In genomic region chr1:151563376-151563775, GRCh38 we compare ENCODE assay signal across 1 cellular context.
TF ChIP-seq lines count a peak whose summit lies in the region.

No MANE protein-coding gene starts in this region.

TF ChIP-seq in HepG2, 621 proteins besides CTCF, POLR2A, EP300 and RAD21:
- TF ChIP-seq ARNT (IDR thresholded peaks at IDR 0.05) (no peak), ZNF224 (CRISPR knock-in tag; IDR thresholded peaks at IDR 0.05) (no peak), E2F1 (CRISPR knock-in tag; IDR thresholded peaks at IDR 0.05) (no peak), CERS6 (CRISPR knock-in tag; IDR thresholded peaks at IDR 0.05) (no peak), ZNF816 (CRISPR knock-in tag; IDR thresholded peaks at IDR 0.05; ENCODE audit: borderline replicate concordance) (no peak), ZNF180 (CRISPR knock-in tag; IDR thresholded peaks at IDR 0.05; ENCODE audit: borderline replicate concordance, low read depth) (no peak), ZMYM2 (CRISPR knock-in tag; IDR thresholded peaks at IDR 0.05) (no peak), ZNF883 (CRISPR knock-in tag; IDR thresholded peaks at IDR 0.05; ENCODE audit: not compliant biosample characterization) (no peak), ZNF383 (CRISPR knock-in tag; IDR thresholded peaks at IDR 0.05; ENCODE audit: borderline replicate concordance) (no peak)
- TF ChIP-seq, protein P1, sequence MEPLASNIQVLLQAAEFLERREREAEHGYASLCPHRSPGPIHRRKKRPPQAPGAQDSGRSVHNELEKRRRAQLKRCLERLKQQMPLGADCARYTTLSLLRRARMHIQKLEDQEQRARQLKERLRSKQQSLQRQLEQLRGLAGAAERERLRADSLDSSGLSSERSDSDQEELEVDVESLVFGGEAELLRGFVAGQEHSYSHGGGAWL (CRISPR knock-in tag; IDR thresholded peaks at IDR 0.05): no peak
- TF ChIP-seq, protein P2, sequence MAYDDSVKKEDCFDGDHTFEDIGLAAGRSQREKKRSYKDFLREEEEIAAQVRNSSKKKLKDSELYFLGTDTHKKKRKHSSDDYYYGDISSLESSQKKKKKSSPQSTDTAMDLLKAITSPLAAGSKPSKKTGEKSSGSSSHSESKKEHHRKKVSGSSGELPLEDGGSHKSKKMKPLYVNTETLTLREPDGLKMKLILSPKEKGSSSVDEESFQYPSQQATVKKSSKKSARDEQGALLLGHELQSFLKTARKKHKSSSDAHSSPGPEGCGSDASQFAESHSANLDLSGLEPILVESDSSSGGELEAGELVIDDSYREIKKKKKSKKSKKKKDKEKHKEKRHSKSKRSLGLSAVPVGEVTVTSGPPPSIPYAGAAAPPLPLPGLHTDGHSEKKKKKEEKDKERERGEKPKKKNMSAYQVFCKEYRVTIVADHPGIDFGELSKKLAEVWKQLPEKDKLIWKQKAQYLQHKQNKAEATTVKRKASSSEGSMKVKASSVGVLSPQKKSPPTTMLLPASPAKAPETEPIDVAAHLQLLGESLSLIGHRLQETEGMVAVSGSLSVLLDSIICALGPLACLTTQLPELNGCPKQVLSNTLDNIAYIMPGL (CRISPR knock-in tag; IDR thresholded peaks at IDR 0.05; ENCODE audit: borderline replicate concordance in 1 of 2, low read depth in 1 of 2): no peak
TF ChIP-seq in HepG2: peak in this region for 0.
